In the genomic region with DNA sequence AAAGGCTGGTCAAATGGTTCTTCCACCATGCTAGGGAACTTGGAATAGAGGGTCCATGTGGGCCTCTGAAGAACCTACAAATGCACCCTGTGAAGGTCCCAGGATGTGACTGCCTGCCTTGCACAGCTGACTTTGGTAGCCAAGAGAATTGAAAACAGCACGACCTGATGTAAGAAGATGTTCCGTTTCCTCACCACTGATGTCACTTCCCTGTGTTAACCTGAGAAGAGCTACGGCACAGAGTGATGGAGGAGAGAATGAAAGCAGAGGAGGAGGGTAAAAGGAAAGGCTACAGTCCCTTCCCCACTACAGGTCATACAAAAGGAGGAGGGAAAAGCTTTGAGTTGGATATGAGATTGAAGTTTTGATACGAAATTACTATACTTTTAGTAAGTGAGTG, we compare ENCODE assay signal across 21 cellular contexts.
DNase-seq lines count a peak whose midpoint lies in the region; ATAC-seq, FAIRE-seq and TF ChIP-seq lines count a peak whose summit lies in the region.
"Had no signal": no experiment of that assay in that cellular context is flagged by ENCODE, and none has a peak within 500 bp of the region (broad histone marks: within the 10 kb centered on the region; RNA-seq: fewer than 3 reads in every experiment).

No MANE protein-coding gene starts in this region.

- RAD21 ChIA-PET in GM12878 (lab: Charles Lee; ENCODE audit: unreplicated experiment): interaction anchor here (1.6 kb wide), 1 partner anchor 23 kb away, joined by 5 read pairs; no protein-coding TSS in a partner anchor

- H4K20me1 ChIP-seq in GM12878 (ENCODE audit: control insufficient read depth, insufficient read depth): no peaks in the 10 kb centered on the region
- H4K20me1 ChIP-seq in osteoblast (ENCODE audit: insufficient read depth, low read length): no peaks in the 10 kb centered on the region
- H4K20me1 ChIP-seq: BLaER1 treated with 17β-estradiol and CSF1 and Interleukin-3, amounts not matched to agents 10 nM and 100 nM had no signal

- SMC1A ChIA-PET in GM12878 (lab: Charles Lee; ENCODE audit: uncharacterized antibody, unreplicated experiment): interaction anchor here (1.0 kb wide), 1 partner anchor 23 kb away, joined by 3 read pairs; no protein-coding TSS in a partner anchor

- no peak for TF ChIP-seq POLR2A in GM12878 (IDR thresholded peaks at IDR 0.05; ENCODE audit: low read depth, low read length)

- in situ Hi-C loops in GM12878 (cut with MboI): no loop called here

- H2AFZ ChIP-seq in GM12878 (ENCODE audit: control insufficient read depth, low read depth, low read length) (no peak overlapping the region), osteoblast (ENCODE audit: low read length) (no peak overlapping the region)

- no peak overlapping the region for H3K9ac ChIP-seq in GM12878 (ENCODE audit: control insufficient read depth, insufficient read depth, low read length)
- H3K9ac ChIP-seq: BLaER1 treated with 17β-estradiol and CSF1 and Interleukin-3, amounts not matched to agents 10 nM and 100 nM had no signal

- POLR2A ChIA-PET in GM12878 (lab: Charles Lee): no interaction called here

- no peak overlapping the region for H3K27ac ChIP-seq in GM12878 (ENCODE audit: control insufficient read depth, insufficient read depth)
- H3K27ac ChIP-seq in osteoblast (ENCODE audit: low read depth, low read length): no peak overlapping the region
- H3K27ac ChIP-seq in caudate nucleus (ENCODE audit: low read depth, low read length): no peak overlapping the region
- H3K27ac ChIP-seq: 22Rv1; A549; BLaER1 treated with 17β-estradiol and CSF1 and Interleukin-3, amounts not matched to agents 10 nM and 100 nM; C4-2B had no signal

- H3K4me2 ChIP-seq in GM12878 (ENCODE audit: control insufficient read depth, insufficient read depth) (no peak overlapping the region), osteoblast (ENCODE audit: insufficient read depth, low read length) (no peak overlapping the region)
- H3K4me2 ChIP-seq: A549; BLaER1 treated with 17β-estradiol and CSF1 and Interleukin-3, amounts not matched to agents 10 nM and 100 nM had no signal

- H3K27me3 ChIP-seq in GM12878 (replicated peaks in 1 of 2; ENCODE audit: control insufficient read depth in 2 of 2, insufficient read depth in 2 of 2, low read length in 1 of 2) (no peaks in the 10 kb centered on the region), osteoblast (ENCODE audit: insufficient read depth, low read length) (no peaks in the 10 kb centered on the region)
- H3K27me3 ChIP-seq: BLaER1 treated with 17β-estradiol and CSF1 and Interleukin-3, amounts not matched to agents 10 nM and 100 nM had no signal

- no peaks in the 10 kb centered on the region for H3K4me1 ChIP-seq in GM12878 (ENCODE audit: control insufficient read depth, insufficient read depth, low read length)
- no peaks in the 10 kb centered on the region for H3K4me1 ChIP-seq in osteoblast (ENCODE audit: insufficient read depth, low read length)
- H3K4me1 ChIP-seq: A549, Caco-2 had no signal

- CTCF ChIA-PET in GM12878 (lab: Yijun Ruan, JAX): interaction anchor here (0.8 to 1.0 kb wide), 2 partner anchors 80 to 427 kb away, joined by 3 read pairs; no protein-coding TSS in a partner anchor

- TF ChIP-seq CTCF in GM12865 (IDR thresholded peaks at IDR 0.05; ENCODE audit: insufficient read depth, low read depth, low read length, missing control alignments): no peak
- TF ChIP-seq CTCF in GM12878 (IDR thresholded peaks at IDR 0.05 in 2 of 3, conservative IDR thresholded peaks at IDR 0.05 in 1 of 3; ENCODE audit: control insufficient read depth in 2 of 3, extremely low read depth in 1 of 3, insufficient read depth in 1 of 3, low read depth in 3 of 3, low read length in 3 of 3): no peak
- TF ChIP-seq CTCF in osteoblast (IDR thresholded peaks at IDR 0.05; ENCODE audit: extremely low read depth, low read depth, low read length): no peak

- no peaks in the 10 kb centered on the region for H3K36me3 ChIP-seq in GM12878 (ENCODE audit: control insufficient read depth in 2 of 2, insufficient read depth in 2 of 2, low read length in 1 of 2)
- H3K36me3 ChIP-seq in osteoblast (ENCODE audit: insufficient read depth, low read length): no peaks in the 10 kb centered on the region

- H3K4me3 ChIP-seq in GM12865 (ENCODE audit: low read depth, low read length) (no peak overlapping the region), GM12878 (no peak overlapping the region), osteoblast (ENCODE audit: insufficient read depth, low read length) (no peak overlapping the region)
- H3K4me3 ChIP-seq: A549; BLaER1 treated with 17β-estradiol and CSF1 and Interleukin-3, amounts not matched to agents 10 nM and 100 nM had no signal

- H3K79me2 ChIP-seq in GM12878 (ENCODE audit: control insufficient read depth, insufficient read depth, low read length) (no peaks in the 10 kb centered on the region), osteoblast (ENCODE audit: insufficient read depth, low read length) (no peaks in the 10 kb centered on the region)

- no peaks in the 10 kb centered on the region; the same call in 2 of the 3 replicates for H3K9me3 ChIP-seq in GM12878 (replicated peaks; ENCODE audit: control insufficient read depth, insufficient read depth, low read length)
- H3K9me3 ChIP-seq in osteoblast (ENCODE audit: low read depth, low read length): no peaks in the 10 kb centered on the region
- H3K9me3 ChIP-seq: A549, Caco-2 had no signal

- TF ChIP-seq RAD21 in GM12878 (IDR thresholded peaks at IDR 0.05; ENCODE audit: insufficient read depth, low read depth, low read length): no peak

- DNase-seq in GM12865 (ENCODE audit: low read depth) (peak; percentile 4), GM12878 (ENCODE audit: low read depth, low spot score) (no peak), osteoblast (ENCODE audit: insufficient read length, low spot score, missing footprints) (peak; percentile 42), RKO (ENCODE audit: low spot score) (no peak), caudate nucleus (lab: John Stamatoyannopoulos, UW) (no peak)
- DNase-seq: AML-193; Caco-2; Calu3; CD4-positive, alpha-beta T cell; CD8-positive, alpha-beta T cell; DMS79 treated with DMSO at 0.1 percent for 48 hours; GF-D8 had no signal

- WGBS in GM12878 (ENCODE audit: insufficient coverage, insufficient replicate concordance, low lambda C conversion rate, missing lambda C conversion rate): 26% methylated on average over 4 of the region's 4 CpGs

- ATAC-seq in GM12878 (no peak), HG03469 (IDR thresholded peaks at IDR 0.05; ENCODE audit: unreplicated experiment) (no peak)
- ATAC-seq: A549; CD8-positive, alpha-beta T cell had no signal

- no TSS peak for BruUV-seq in GM12878 (replicated peaks; lab: Mats Ljungman, UMichigan)

- no peak for TF ChIP-seq EP300 in GM12878 (IDR thresholded peaks at IDR 0.05; ENCODE audit: borderline replicate concordance in 1 of 2, control insufficient read depth in 1 of 2, low read depth in 2 of 2, low read length in 2 of 2)

- intact Hi-C loops in GM12878 (cut with micrococcal nuclease; ENCODE audit: unreplicated experiment): no loop called here

- FAIRE-seq in GM12878 (lab: Jason Lieb, UNC): no peak
- FAIRE-seq: A549, D721Med, G401.6, GM12891, GM19239 had no signal

TF ChIP-seq in GM12878, 131 proteins besides CTCF, POLR2A, EP300 and RAD21:
- peak; percentile 48; the same call in 1 of the 2 replicates for TF ChIP-seq CREM (IDR thresholded peaks at IDR 0.05; ENCODE audit: low read depth)
- TF ChIP-seq RFX5 (IDR thresholded peaks at IDR 0.05; ENCODE audit: low read depth, low read length): no peak
- no peak for TF ChIP-seq PML (IDR thresholded peaks at IDR 0.05; ENCODE audit: low read length)
- TF ChIP-seq IKZF2 (IDR thresholded peaks at IDR 0.05): no peak
- peak; percentile 62; the same call in 1 of the 2 replicates for TF ChIP-seq CREB1 (IDR thresholded peaks at IDR 0.05; ENCODE audit: low read depth)

Comparison
In these comparisons a context has a peak if more than half of its experiments do, and no peak if none do; other contexts are left out.
1. DNase-seq: peak in GM12865 (single experiment) and osteoblast (single experiment); none in GM12878 (single experiment), RKO (single experiment) and caudate nucleus (0 of 61).